Comparison of ENCODE assay signal across 8 cellular contexts in the genomic region with DNA sequence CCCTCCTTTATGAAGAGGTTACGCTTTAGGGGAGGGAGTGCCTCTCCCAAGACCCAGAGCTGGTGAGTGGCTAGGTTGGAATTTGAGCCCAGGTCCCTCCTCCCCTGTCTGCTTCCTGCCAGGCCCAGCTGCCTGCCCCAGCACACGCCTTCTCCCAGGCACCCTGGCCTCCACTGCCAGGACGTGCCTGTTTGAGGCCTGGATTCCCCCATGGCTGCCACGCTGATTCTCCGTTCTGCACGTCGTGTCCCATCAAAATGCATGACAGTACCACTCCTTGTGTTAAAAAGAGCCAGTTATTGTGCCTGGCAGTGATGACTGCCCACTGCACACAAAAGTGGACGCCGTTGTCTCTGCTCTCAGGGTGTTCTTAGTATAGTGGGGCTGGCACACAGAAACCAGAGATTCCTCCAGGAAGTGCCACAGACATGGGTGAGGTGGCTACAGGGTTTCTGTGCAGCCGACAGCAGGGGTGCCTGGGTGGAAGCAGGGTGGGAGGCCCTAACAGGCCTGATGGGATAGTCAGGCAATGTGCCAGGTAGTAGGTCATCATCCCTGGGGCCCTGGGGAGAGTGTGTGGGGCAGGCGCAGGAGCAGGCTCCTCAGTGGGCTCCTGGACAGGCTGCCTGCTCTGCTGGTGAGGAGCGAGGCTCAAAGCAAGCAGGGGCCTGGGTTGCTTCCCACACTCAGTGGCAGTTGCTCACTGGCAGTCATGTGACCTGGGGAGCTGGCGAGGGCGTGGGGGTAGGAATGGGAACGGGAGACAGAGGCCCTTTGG. TPM values are rescaled to one million over a fixed set of nuclear protein-coding genes. Genes with fewer than 3 reads are reported as not detected.
DNase-seq lines count a peak whose midpoint lies in the region; ATAC-seq and TF ChIP-seq lines count a peak whose summit lies in the region.

No MANE protein-coding gene starts in this region.

- peaks cover 28% of the 10 kb centered on the region for H3K36me3 Mint-ChIP-seq in HFFc6 (ENCODE audit: low read depth)
- peaks cover 0 to 12% (median 5%) of the 10 kb centered on the region in 3 donors for H3K36me3 Mint-ChIP-seq in immature natural killer cell
- H3K36me3 Mint-ChIP-seq in stimulated activated effector memory CD8-positive, alpha-beta T cell treated with anti-CD3 and anti-CD28 coated beads, Interleukin-12 subunit alpha, Interleukin-12 subunit beta, amount 100 ng/mL, for 72 hours, result peaks cover 69% of the 10 kb centered on the region

- peak overlapping the region; percentile 99 for H3K27ac Mint-ChIP-seq in HFFc6
- peak overlapping the region; percentile 84 to 96 (median 89) for H3K27ac Mint-ChIP-seq in immature natural killer cell
- H3K27ac Mint-ChIP-seq in stimulated activated effector memory CD8-positive, alpha-beta T cell treated with anti-CD3 and anti-CD28 coated beads, Interleukin-12 subunit alpha, Interleukin-12 subunit beta, amount 100 ng/mL, for 72 hours, result peak overlapping the region; percentile 97

- peak; percentile 13 for ATAC-seq in stimulated activated effector memory CD8-positive, alpha-beta T cell treated with anti-CD3 and anti-CD28 coated beads, Interleukin-12 subunit alpha, Interleukin-12 subunit beta, amount 100 ng/mL, for 72 hours
- no peak for ATAC-seq in HG02759 (IDR thresholded peaks at IDR 0.05; ENCODE audit: unreplicated experiment)

- DNase-seq in A172 (ENCODE audit: low spot score) (peak; percentile 92), HFFc6 (peak; percentile 90), astrocyte of the hippocampus (ENCODE audit: low read depth, low spot score) (peak; percentile 92), immature natural killer cell (no peak), GF-D8 (lab: John Stamatoyannopoulos, UW) (no peak), NCI-H446 treated with DMSO at 0.1 percent for 48 hours (lab: John Stamatoyannopoulos, UW) (no peak)
- DNase-seq in stimulated activated effector memory CD8-positive, alpha-beta T cell treated with anti-CD3 and anti-CD28 coated beads, Interleukin-12 subunit alpha, Interleukin-12 subunit beta, amount 100 ng/mL, for 72 hours (ENCODE audit: low spot score in 2 of 2), result no peak

- H3K4me1 Mint-ChIP-seq in HFFc6 (ENCODE audit: low read depth) (peaks cover 80% of the 10 kb centered on the region), immature natural killer cell (peaks cover 67 to 84% of the 10 kb centered on the region in 2 donors)
- peaks cover 83% of the 10 kb centered on the region for H3K4me1 Mint-ChIP-seq in stimulated activated effector memory CD8-positive, alpha-beta T cell treated with anti-CD3 and anti-CD28 coated beads, Interleukin-12 subunit alpha, Interleukin-12 subunit beta, amount 100 ng/mL, for 72 hours

- H3K9me3 Mint-ChIP-seq in HFFc6, result no peaks in the 10 kb centered on the region
- H3K9me3 Mint-ChIP-seq in immature natural killer cell, result no peaks in the 10 kb centered on the region
- H3K9me3 Mint-ChIP-seq in stimulated activated effector memory CD8-positive, alpha-beta T cell treated with anti-CD3 and anti-CD28 coated beads, Interleukin-12 subunit alpha, Interleukin-12 subunit beta, amount 100 ng/mL, for 72 hours, result no peaks in the 10 kb centered on the region

- H3K4me3 Mint-ChIP-seq in HFFc6, result peak overlapping the region; percentile 71
- H3K4me3 Mint-ChIP-seq in immature natural killer cell, result peak overlapping the region in 3 of 5 donors; percentile 9 to 42 (median 25)
- no peak overlapping the region for H3K4me3 Mint-ChIP-seq in stimulated activated effector memory CD8-positive, alpha-beta T cell treated with anti-CD3 and anti-CD28 coated beads, Interleukin-12 subunit alpha, Interleukin-12 subunit beta, amount 100 ng/mL, for 72 hours

- TF ChIP-seq CTCF in HFFc6 (IDR thresholded peaks at IDR 0.05), result no peak

- H3K27me3 Mint-ChIP-seq in HFFc6 (ENCODE audit: insufficient read depth), result peaks cover 8% of the 10 kb centered on the region
- peaks cover 0 to 3% (median 0%) of the 10 kb centered on the region in 3 donors for H3K27me3 Mint-ChIP-seq in immature natural killer cell (ENCODE audit: low read depth in 3 of 3)

RNA-seq across cellular contexts. Expression of a gene that starts 24.2 kb away (rescaled TPM):
- total RNA-seq in A172 (2014; rRNA removed; shearing (Covaris generic)), result 24.7 and 29.7 TPM in 2 replicates
- total RNA-seq in HFFc6 (2021; fragmentation: NEBNext Ultra II Directional; extraction: Animal tissue kit (Norgen Biotek cat#: 25700)), result 100 to 1,000 TPM; 128 to 148 (median 136) TPM
- polyA plus RNA-seq in immature natural killer cell, result 10 to 100 TPM; 12.1 to 91.3 (median 23.0) TPM

RNA-seq across cellular contexts. Expression of a gene that starts 36.0 kb away (rescaled TPM):
- 12.0 and 13.6 TPM in 2 replicates for total RNA-seq in A172 (2014; rRNA removed; shearing (Covaris generic))
- total RNA-seq in HFFc6 (2021; fragmentation: NEBNext Ultra II Directional; extraction: Animal tissue kit (Norgen Biotek cat#: 25700)), result 10 to 100 TPM; 19.2 to 25.5 (median 21.6) TPM
- 10 to 100 TPM; 12.8 to 26.3 (median 26.1) TPM for polyA plus RNA-seq in immature natural killer cell

Comparison
In these comparisons a context has a peak if more than half of its experiments do, and no peak if none do; other contexts are left out.
1. DNase-seq: peak in A172 (single experiment), HFFc6 (single experiment) and astrocyte of the hippocampus (single experiment); none in immature natural killer cell (0 of 3), stimulated activated effector memory CD8-positive, alpha-beta T cell treated with anti-CD3 and anti-CD28 coated beads, Interleukin-12 subunit alpha, Interleukin-12 subunit beta, amount 100 ng/mL, for 72 hours (0 of 2), GF-D8 (single experiment) and NCI-H446 treated with DMSO at 0.1 percent for 48 hours (single experiment).
2. Peak in every context shown above with its lines, with median percentiles within 50 percentile points of each other: H3K27ac Mint-ChIP-seq.